14 cellular contexts compared by ENCODE assay signal in genomic region chr4:24244663-24245519, GRCh38.
DNase-seq lines count a peak whose midpoint lies in the region; ATAC-seq and TF ChIP-seq lines count a peak whose summit lies in the region.
"Had no signal": no experiment of that assay in that cellular context is flagged by ENCODE, and none has a peak within 500 bp of the region (broad histone marks: within the 10 kb centered on the region; RNA-seq: fewer than 3 reads in every experiment).

No MANE protein-coding gene starts in this region.

- DNase-seq in SJCRH30 = peak; percentile 17 to 45
- DNase-seq in epidermal melanocyte (ENCODE audit: insufficient read length, low spot score) = peak; percentile 27
- DNase-seq in left kidney (ENCODE audit: low read depth, low spot score) = peak; percentile 87
- DNase-seq in gastrocnemius medialis = peak; percentile 70 to 83
- DNase-seq in activated CD4-positive, CD25-positive, alpha-beta regulatory T cell treated with anti-CD3 and anti-CD28 coated beads, Interleukin-2, amount 50 U/mL, for 72 hours = no peak
- no peak for DNase-seq in NCI-H2171 (lab: John Stamatoyannopoulos, UW)
- DNase-seq in amygdala (lab: John Stamatoyannopoulos, UW) = no peak
- DNase-seq in inferior parietal cortex (ENCODE audit: extremely low spot score) = no peak
- DNase-seq: activated gamma-delta T cell; brain microvascular endothelial cell; effector memory CD8-positive, alpha-beta T cell; stimulated activated naive CD4-positive, alpha-beta T cell had no signal

- intact Hi-C loops in gastrocnemius medialis (cut with DNase I; ENCODE audit: low total_unique reads) = loop anchor here (2.0 to 10.0 kb wide), 4 partner anchors 20 to 870 kb away; no protein-coding TSS in a partner anchor

- H3K9me3 ChIP-seq in SJCRH30 (replicated peaks) (no peaks in the 10 kb centered on the region), gastrocnemius medialis (no peaks in the 10 kb centered on the region)
- H3K9me3 ChIP-seq: gastroesophageal sphincter had no signal

- in situ Hi-C loops in gastrocnemius medialis (cut with MboI; ENCODE audit: low sequenced_read_pairs in 4 of 4) = loop anchor here in 1 of 4 donors (10.0 kb wide), 1 partner anchor 300 kb away; no protein-coding TSS in a partner anchor

- ATAC-seq in gastrocnemius medialis = peak; percentile 90 to 92
- ATAC-seq: effector memory CD8-positive, alpha-beta T cell; gastroesophageal sphincter had no signal

- no peak overlapping the region for H3K27ac ChIP-seq in SJCRH30
- H3K27ac ChIP-seq in gastrocnemius medialis = peak overlapping the region; percentile 83 to 90 (median 86)
- H3K27ac ChIP-seq: brain microvascular endothelial cell, gastroesophageal sphincter had no signal

- TF ChIP-seq CTCF in gastrocnemius medialis (IDR thresholded peaks at IDR 0.05 in 4 of 5, conservative IDR thresholded peaks at IDR 0.05 in 1 of 5) = no peak

- H3K4me1 ChIP-seq in SJCRH30 (peaks cover 6% of the 10 kb centered on the region), gastrocnemius medialis (peaks cover 40 to 44% of the 10 kb centered on the region in 2 donors)

- TF ChIP-seq POLR2A in gastrocnemius medialis (IDR thresholded peaks at IDR 0.05) = peak in 1 of 2 donors; percentile 23

- no peaks in the 10 kb centered on the region for H3K36me3 ChIP-seq in SJCRH30
- H3K36me3 ChIP-seq in gastrocnemius medialis = no peaks in the 10 kb centered on the region
- H3K36me3 ChIP-seq: brain microvascular endothelial cell, gastroesophageal sphincter had no signal

- H3K27me3 ChIP-seq in SJCRH30 = no peaks in the 10 kb centered on the region
- no peaks in the 10 kb centered on the region for H3K27me3 ChIP-seq in gastrocnemius medialis
- H3K27me3 ChIP-seq: brain microvascular endothelial cell, gastroesophageal sphincter had no signal

- H3K4me3 ChIP-seq in SJCRH30 (no peak overlapping the region), gastrocnemius medialis (no peak overlapping the region)
- H3K4me3 ChIP-seq: gastroesophageal sphincter, skin epidermis had no signal

Comparison
In these comparisons a context has a peak if more than half of its experiments do, and no peak if none do; other contexts are left out.
1. DNase-seq: peak in SJCRH30 (2 of 2), epidermal melanocyte (single experiment), left kidney (single experiment) and gastrocnemius medialis (2 of 2); none in activated CD4-positive, CD25-positive, alpha-beta regulatory T cell treated with anti-CD3 and anti-CD28 coated beads, Interleukin-2, amount 50 U/mL, for 72 hours (single experiment), NCI-H2171 (single experiment), amygdala (0 of 56) and inferior parietal cortex (single experiment).